8 cellular contexts compared by ENCODE assay signal in the genomic region with DNA sequence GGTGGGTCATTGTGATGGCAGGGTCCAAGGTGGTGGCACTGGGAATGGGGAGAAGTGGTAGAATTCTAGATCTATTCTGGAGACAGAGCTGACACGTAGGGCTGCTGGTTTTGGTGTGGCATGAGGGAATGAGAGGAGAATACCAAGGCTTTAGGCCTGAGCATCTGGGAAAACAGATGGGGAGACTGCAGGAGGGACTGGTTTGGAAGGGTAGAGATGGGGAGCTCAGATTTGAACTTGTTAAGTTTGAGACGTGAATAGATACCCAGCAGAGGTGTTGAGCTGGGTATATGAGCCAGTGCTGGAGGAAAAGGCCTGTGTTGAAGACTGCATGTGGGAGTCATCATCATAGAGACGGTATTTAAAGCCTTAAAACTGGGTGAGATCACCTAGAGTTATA.
"Had no signal": no experiment of that assay in that cellular context is flagged by ENCODE, and none has a peak within 500 bp of the region (broad histone marks: within the 10 kb centered on the region; RNA-seq: fewer than 3 reads in every experiment).

No MANE protein-coding gene starts in this region.

- H3K4me3 ChIP-seq: GM23248, HAP-1 had no signal

- DNase-seq: GM23248, GOT3, H7, HFFc6, KBM-7 had no signal

- H3K9me3 ChIP-seq: HAP-1 had no signal

- H3K27ac ChIP-seq: GM23248, HL-60, KMS-11 had no signal

- H3K4me1 ChIP-seq: HAP-1 had no signal

- H3K36me3 ChIP-seq: HAP-1 had no signal
